In the genomic region with DNA sequence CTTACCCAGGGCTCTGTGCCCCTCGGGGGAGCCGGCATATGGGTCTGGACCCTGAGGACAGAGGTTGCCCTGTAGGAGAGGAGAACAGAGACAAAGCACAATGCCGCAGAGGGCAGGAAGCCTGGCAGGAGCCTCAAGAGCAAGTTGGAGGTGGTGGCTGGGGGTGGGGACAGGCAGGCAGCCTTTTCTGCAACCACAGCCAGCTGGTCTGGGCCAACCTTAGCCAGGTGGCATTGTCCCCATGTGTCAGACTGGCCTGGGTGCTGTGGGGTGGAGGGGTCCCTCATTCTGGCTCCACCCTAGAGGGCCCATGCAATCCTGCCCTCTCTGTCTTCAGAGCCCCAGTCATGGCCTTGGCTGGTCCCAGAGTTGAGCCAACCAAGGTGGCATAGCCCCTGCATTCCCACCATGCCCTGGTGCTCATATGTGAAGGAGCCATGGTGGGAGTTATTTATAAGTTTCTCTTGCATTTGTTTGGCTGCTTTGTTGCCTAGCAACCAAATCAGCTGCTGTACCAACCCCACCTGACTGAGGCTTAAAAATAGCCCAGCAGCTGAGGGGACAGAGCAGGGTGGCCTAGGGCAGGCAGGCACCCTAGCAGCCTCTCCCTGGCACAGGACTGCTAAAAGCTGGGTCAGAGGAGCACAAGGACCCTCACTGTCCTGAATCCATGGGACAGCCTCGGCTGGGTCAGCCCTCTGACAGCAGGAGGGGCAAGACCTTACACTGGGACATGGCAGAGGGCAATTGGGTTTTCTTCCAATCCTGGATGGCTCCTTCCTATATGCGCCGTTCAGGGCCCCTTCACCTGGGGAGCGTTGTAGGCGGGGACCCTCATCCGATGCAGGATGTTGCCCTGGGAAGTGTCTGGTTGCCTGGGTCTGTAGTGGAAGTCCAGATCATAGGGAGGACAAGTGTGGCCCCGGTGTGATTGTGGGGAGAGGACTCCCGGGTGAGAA, we compare ENCODE assay signal across 9 cellular contexts. TPM values are rescaled to one million over a fixed set of nuclear protein-coding genes. Genes with fewer than 3 reads are reported as not detected.
DNase-seq lines count a peak whose midpoint lies in the region; ATAC-seq, FAIRE-seq and TF ChIP-seq lines count a peak whose summit lies in the region.
"Had no signal": no experiment of that assay in that cellular context is flagged by ENCODE, and none has a peak within 500 bp of the region (broad histone marks: within the 10 kb centered on the region; RNA-seq: fewer than 3 reads in every experiment).

No MANE protein-coding gene starts in this region.

- ATAC-seq in HepG2 (no peak), HG03342 (IDR thresholded peaks at IDR 0.05; ENCODE audit: unreplicated experiment) (no peak)

- H3K27me3 Mint-ChIP-seq in endothelial cell (ENCODE audit: unreplicated experiment): peaks cover 16% of the 10 kb centered on the region

- WGBS in HepG2 (ENCODE audit: low lambda C conversion rate): 85% methylated on average over 3 of the region's 11 CpGs

- POLR2A ChIA-PET in HepG2 (lab: Yijun Ruan, JAX): no interaction called here

- no peak overlapping the region for H3K4me3 Mint-ChIP-seq in endothelial cell (ENCODE audit: unreplicated experiment)

- no peaks in the 10 kb centered on the region for H3K4me1 ChIP-seq in HepG2 (ENCODE audit: insufficient read depth, low read length)

- DNase-seq in G401 (ENCODE audit: low spot score): peak; percentile 79
- peak; percentile 41 for DNase-seq in NCI-H345 (lab: John Stamatoyannopoulos, UW)
- no peak for DNase-seq in endothelial cell (ENCODE audit: low spot score)
- no peak for DNase-seq in HepG2 (ENCODE audit: low spot score)
- no peak for DNase-seq in NCI-H446 treated with DMSO at 0.1 percent for 48 hours (lab: John Stamatoyannopoulos, UW)
- no peak for DNase-seq in activated effector memory CD4-positive, alpha-beta T cell treated with Interleukin-2 at 50 U/mL for 16 hours
- DNase-seq: SIG-M5 had no signal

- H3K9ac ChIP-seq in neural cell (ENCODE audit: low read length): peak overlapping the region; percentile 14
- no peak overlapping the region for H3K9ac ChIP-seq in HepG2 (ENCODE audit: insufficient read depth, low read depth, low read length)

- TF ChIP-seq EP300 in neural cell (conservative IDR thresholded peaks at IDR 0.05; ENCODE audit: poor library complexity, severe bottlenecking) (no peak), HepG2 (IDR thresholded peaks at IDR 0.05; ENCODE audit: low read depth in 2 of 2, low read length in 2 of 2) (no peak), HepG2 (CRISPR knock-in tag; IDR thresholded peaks at IDR 0.05; ENCODE audit: borderline replicate concordance) (no peak)

- no peaks in the 10 kb centered on the region for H3K9me2 ChIP-seq in neural cell (ENCODE audit: insufficient read depth, low read length)

- CTCF ChIA-PET in HepG2 (lab: Yijun Ruan, JAX; ENCODE audit: low intra/inter-chr PET ratio, low total read pairs): no interaction called here

- FAIRE-seq in HepG2 (lab: Jason Lieb, UNC): no peak

- no peak overlapping the region for H3K27ac ChIP-seq in neural cell (ENCODE audit: low read length)
- H3K27ac ChIP-seq in HepG2 (ENCODE audit: extremely low read length, insufficient read depth, low read length): no peak overlapping the region

- TF ChIP-seq POLR2A in HepG2 (IDR thresholded peaks at IDR 0.05; ENCODE audit: insufficient read depth in 1 of 2, low read depth in 2 of 2, low read length in 2 of 2): no peak

- H3K4me1 Mint-ChIP-seq in endothelial cell (ENCODE audit: unreplicated experiment): peaks cover 28% of the 10 kb centered on the region

- peaks cover 7% of the 10 kb centered on the region for H3K36me3 ChIP-seq in neural cell (ENCODE audit: insufficient read depth, low read length)
- peaks cover 11 to 45% of the 10 kb centered on the region in 2 experiments; a peak in 4 of 5 replicates for H3K36me3 ChIP-seq in HepG2 (replicated peaks in 1 of 2; ENCODE audit: control insufficient read depth in 1 of 2, insufficient read depth in 2 of 2, low read length in 2 of 2)

- peaks cover 4% of the 10 kb centered on the region for H4K20me1 ChIP-seq in neural cell (ENCODE audit: insufficient read depth)
- no peaks in the 10 kb centered on the region for H4K20me1 ChIP-seq in HepG2 (ENCODE audit: insufficient read depth, low read length)

- H3K27me3 ChIP-seq in neural cell (ENCODE audit: insufficient read depth, low read depth, low read length) (no peaks in the 10 kb centered on the region), HepG2 (ENCODE audit: control insufficient read depth in 1 of 2, insufficient read depth in 2 of 2, low read length in 2 of 2) (no peaks in the 10 kb centered on the region)

- peak overlapping the region; percentile 57 for H3K27ac Mint-ChIP-seq in endothelial cell (ENCODE audit: unreplicated experiment)

- H3K4me2 ChIP-seq in neural cell (ENCODE audit: low read length) (no peak overlapping the region), HepG2 (ENCODE audit: low read depth, low read length) (no peak overlapping the region)

- no peaks in the 10 kb centered on the region for H3F3A ChIP-seq in neural cell (ENCODE audit: insufficient read depth, low read length, poor library complexity, severe bottlenecking)

- intact Hi-C loops in HepG2 (cut with micrococcal nuclease; ENCODE audit: unreplicated experiment): no loop called here

- no TSS peak for BruUV-seq in HepG2 (replicated peaks; lab: Mats Ljungman, UMichigan)

- no peaks in the 10 kb centered on the region for H3K9me3 Mint-ChIP-seq in endothelial cell (ENCODE audit: unreplicated experiment)

- in situ Hi-C loops in G401 (cut with HindIII; ENCODE audit: low sequenced_read_pairs): no loop called here
- in situ Hi-C loops in HepG2 (cut with HindIII; ENCODE audit: extremely low pct_ligation_motif_present, low pct_unique_long_range_greater_than_20kb): no loop called here

- H3K9me3 ChIP-seq in neural cell (ENCODE audit: low read length) (no peaks in the 10 kb centered on the region), HepG2 (ENCODE audit: low read length) (no peaks in the 10 kb centered on the region)

- H2AFZ ChIP-seq in neural cell (ENCODE audit: low read depth, low read length) (no peak overlapping the region), HepG2 (ENCODE audit: low read length) (no peak overlapping the region)

- H3K79me2 ChIP-seq in neural cell (replicated peaks; ENCODE audit: insufficient read depth, low read length) (peaks cover 2% of the 10 kb centered on the region), HepG2 (ENCODE audit: insufficient read depth, low read length) (no peaks in the 10 kb centered on the region)

- TF ChIP-seq CTCF in endothelial cell (IDR thresholded peaks at IDR 0.05; ENCODE audit: unreplicated experiment) (no peak), neural cell (IDR thresholded peaks at IDR 0.05; ENCODE audit: poor library complexity, severe bottlenecking) (no peak), HepG2 (CRISPR knock-in tag; IDR thresholded peaks at IDR 0.05) (no peak)

- TF ChIP-seq RAD21 in neural cell (conservative IDR thresholded peaks at IDR 0.05): no peak
- TF ChIP-seq RAD21 in HepG2 (CRISPR knock-in tag; IDR thresholded peaks at IDR 0.05): no peak

- H3K4me3 ChIP-seq in neural cell (ENCODE audit: low read length) (peak overlapping the region; percentile 13), HepG2 (replicated peaks in 1 of 3; ENCODE audit: insufficient read depth in 1 of 3, low read depth in 2 of 3, low read length in 3 of 3) (no peak overlapping the region)

- peaks cover 64% of the 10 kb centered on the region for H3K36me3 Mint-ChIP-seq in endothelial cell (ENCODE audit: low read depth, unreplicated experiment)

RNA-seq across cellular contexts. Expression of gene MAP7D1, which starts 19.5 kb away (rescaled TPM):
- total RNA-seq in G401 (2014; rRNA removed; shearing (Covaris generic)): 117 and 127 TPM in 2 replicates
- total RNA-seq in endothelial cell (ENCODE audit: unreplicated experiment) (189 TPM), HepG2 (2016; rRNA removed; fragmentation: Illumina TruSeq; extraction: Trizol) (5.5 and 7.2 TPM in 2 replicates)
- polyA plus RNA-seq in neural cell (142 and 156 TPM in 2 replicates), HepG2 (2011; rRNA removed) (5.6 and 6.8 TPM in 2 replicates)
- polyA minus RNA-seq in neural cell: 102 and 119 TPM in 2 replicates
- 2.9 and 3.9 TPM in 2 replicates for total RNA-seq in HepG2 (2016; cell fraction: cytosol; rRNA removed; fragmentation: Illumina TruSeq; extraction: Trizol; ENCODE audit: low read depth)
- total RNA-seq in HepG2 (2016; cell fraction: insoluble cytoplasmic fraction; rRNA removed; fragmentation: Illumina TruSeq; extraction: Trizol): 6.3 and 7.8 TPM in 2 replicates
- total RNA-seq in HepG2 (2016; cell fraction: membrane; rRNA removed; fragmentation: Illumina TruSeq; extraction: Trizol): 4.2 TPM in 2 replicates
- 6.1 and 7.9 TPM in 2 replicates for total RNA-seq in HepG2 (2016; cell fraction: nucleus; rRNA removed; fragmentation: Illumina TruSeq; extraction: Trizol)
- 4.7 and 5.2 TPM in 2 replicates for polyA plus RNA-seq in HepG2 (2011; cell fraction: cytosol; rRNA removed)
- polyA plus RNA-seq in HepG2 (2011; cell fraction: nucleus; rRNA removed): 14.7 and 14.9 TPM in 2 replicates
- 7.7 and 14.1 TPM in 2 replicates for polyA plus RNA-seq in HepG2 (2012)
- 1.7 and 2.4 TPM in 2 replicates for polyA plus RNA-seq in HepG2 (2016; cell fraction: cytosol; fragmentation: Illumina TruSeq; extraction: Trizol; ENCODE audit: low read depth)
- 14.2 and 15.7 TPM in 2 replicates for polyA plus RNA-seq in HepG2 (2016; cell fraction: insoluble cytoplasmic fraction; fragmentation: Illumina TruSeq; extraction: Trizol; ENCODE audit: low read depth)
- 4.5 and 4.6 TPM in 2 replicates for polyA plus RNA-seq in HepG2 (2016; cell fraction: membrane; fragmentation: Illumina TruSeq; extraction: Trizol; ENCODE audit: low read depth)
- polyA plus RNA-seq in HepG2 (2016; cell fraction: nucleus; fragmentation: Illumina TruSeq; extraction: Trizol; ENCODE audit: insufficient read depth, low read depth): 19.3 and 21.5 TPM in 2 replicates
- 8.3 and 16.3 TPM in 2 replicates for polyA minus RNA-seq in HepG2 (2011; rRNA and poly(A)+ RNA removed; ENCODE audit: low replicate concordance)
- 6.0 and 8.5 TPM in 2 replicates for polyA minus RNA-seq in HepG2 (2011; cell fraction: cytosol; rRNA and poly(A)+ RNA removed)
- 4.0 and 7.2 TPM in 2 replicates for polyA minus RNA-seq in HepG2 (2011; cell fraction: nucleus; rRNA and poly(A)+ RNA removed)

RNA-seq across cellular contexts. Expression of gene TRAPPC3, which starts 26.1 kb away (rescaled TPM):
- 168 and 173 TPM in 2 replicates for total RNA-seq in G401 (2014; rRNA removed; shearing (Covaris generic))
- 50.7 TPM for total RNA-seq in endothelial cell (ENCODE audit: unreplicated experiment)
- polyA plus RNA-seq in neural cell: 236 and 278 TPM in 2 replicates
- 76.0 and 81.1 TPM in 2 replicates for polyA minus RNA-seq in neural cell
- 62.4 and 66.7 TPM in 2 replicates for total RNA-seq in HepG2 (2016; rRNA removed; fragmentation: Illumina TruSeq; extraction: Trizol)
- 33.8 and 35.1 TPM in 2 replicates for total RNA-seq in HepG2 (2016; cell fraction: cytosol; rRNA removed; fragmentation: Illumina TruSeq; extraction: Trizol; ENCODE audit: low read depth)
- total RNA-seq in HepG2 (2016; cell fraction: insoluble cytoplasmic fraction; rRNA removed; fragmentation: Illumina TruSeq; extraction: Trizol): 67.4 and 70.9 TPM in 2 replicates
- 51.3 and 59.4 TPM in 2 replicates for total RNA-seq in HepG2 (2016; cell fraction: membrane; rRNA removed; fragmentation: Illumina TruSeq; extraction: Trizol)
- total RNA-seq in HepG2 (2016; cell fraction: nucleus; rRNA removed; fragmentation: Illumina TruSeq; extraction: Trizol): 32.1 and 40.4 TPM in 2 replicates
- polyA plus RNA-seq in HepG2 (2011; rRNA removed): 48.0 and 53.7 TPM in 2 replicates
- 54.6 and 63.8 TPM in 2 replicates for polyA plus RNA-seq in HepG2 (2011; cell fraction: cytosol; rRNA removed)
- polyA plus RNA-seq in HepG2 (2011; cell fraction: nucleus; rRNA removed): 23.5 and 23.9 TPM in 2 replicates
- 39.6 and 48.9 TPM in 2 replicates for polyA plus RNA-seq in HepG2 (2012)
- polyA plus RNA-seq in HepG2 (2016; cell fraction: cytosol; fragmentation: Illumina TruSeq; extraction: Trizol; ENCODE audit: low read depth): 32.8 and 40.4 TPM in 2 replicates
- 70.8 and 86.6 TPM in 2 replicates for polyA plus RNA-seq in HepG2 (2016; cell fraction: insoluble cytoplasmic fraction; fragmentation: Illumina TruSeq; extraction: Trizol; ENCODE audit: low read depth)
- 45.9 and 53.3 TPM in 2 replicates for polyA plus RNA-seq in HepG2 (2016; cell fraction: membrane; fragmentation: Illumina TruSeq; extraction: Trizol; ENCODE audit: low read depth)
- polyA plus RNA-seq in HepG2 (2016; cell fraction: nucleus; fragmentation: Illumina TruSeq; extraction: Trizol; ENCODE audit: insufficient read depth, low read depth): 58.4 and 69.5 TPM in 2 replicates
- polyA minus RNA-seq in HepG2 (2011; rRNA and poly(A)+ RNA removed; ENCODE audit: low replicate concordance): 12.2 and 41.8 TPM in 2 replicates
- 16.1 and 26.3 TPM in 2 replicates for polyA minus RNA-seq in HepG2 (2011; cell fraction: cytosol; rRNA and poly(A)+ RNA removed)
- polyA minus RNA-seq in HepG2 (2011; cell fraction: nucleus; rRNA and poly(A)+ RNA removed): 10.3 and 14.2 TPM in 2 replicates

RNA-seq across cellular contexts. Expression of gene THRAP3, which starts 48.8 kb away (rescaled TPM):
- total RNA-seq in G401 (2014; rRNA removed; shearing (Covaris generic)): 83.5 and 115 TPM in 2 replicates
- total RNA-seq in endothelial cell (ENCODE audit: unreplicated experiment): 129 TPM
- 54.4 and 55.8 TPM in 2 replicates for polyA plus RNA-seq in neural cell
- 109 and 113 TPM in 2 replicates for polyA minus RNA-seq in neural cell
- 92.6 and 127 TPM in 2 replicates for total RNA-seq in HepG2 (2016; rRNA removed; fragmentation: Illumina TruSeq; extraction: Trizol)
- 4.4 and 4.8 TPM in 2 replicates for total RNA-seq in HepG2 (2016; cell fraction: cytosol; rRNA removed; fragmentation: Illumina TruSeq; extraction: Trizol; ENCODE audit: low read depth)
- total RNA-seq in HepG2 (2016; cell fraction: insoluble cytoplasmic fraction; rRNA removed; fragmentation: Illumina TruSeq; extraction: Trizol): 91.8 and 120 TPM in 2 replicates
- 17.0 and 19.1 TPM in 2 replicates for total RNA-seq in HepG2 (2016; cell fraction: membrane; rRNA removed; fragmentation: Illumina TruSeq; extraction: Trizol)
- 65.3 and 66.9 TPM in 2 replicates for total RNA-seq in HepG2 (2016; cell fraction: nucleus; rRNA removed; fragmentation: Illumina TruSeq; extraction: Trizol)
- polyA plus RNA-seq in HepG2 (2011; rRNA removed): 45.0 and 48.3 TPM in 2 replicates
- polyA plus RNA-seq in HepG2 (2011; cell fraction: cytosol; rRNA removed): 24.6 and 36.8 TPM in 2 replicates
- polyA plus RNA-seq in HepG2 (2011; cell fraction: nucleus; rRNA removed): 24.7 and 31.6 TPM in 2 replicates
- 42.6 and 51.5 TPM in 2 replicates for polyA plus RNA-seq in HepG2 (2012)
- 2.2 and 2.7 TPM in 2 replicates for polyA plus RNA-seq in HepG2 (2016; cell fraction: cytosol; fragmentation: Illumina TruSeq; extraction: Trizol; ENCODE audit: low read depth)
- 84.9 and 85.0 TPM in 2 replicates for polyA plus RNA-seq in HepG2 (2016; cell fraction: insoluble cytoplasmic fraction; fragmentation: Illumina TruSeq; extraction: Trizol; ENCODE audit: low read depth)
- 6.4 and 7.9 TPM in 2 replicates for polyA plus RNA-seq in HepG2 (2016; cell fraction: membrane; fragmentation: Illumina TruSeq; extraction: Trizol; ENCODE audit: low read depth)
- polyA plus RNA-seq in HepG2 (2016; cell fraction: nucleus; fragmentation: Illumina TruSeq; extraction: Trizol; ENCODE audit: insufficient read depth, low read depth): 72.6 and 82.4 TPM in 2 replicates
- polyA minus RNA-seq in HepG2 (2011; rRNA and poly(A)+ RNA removed; ENCODE audit: low replicate concordance): 52.7 and 91.8 TPM in 2 replicates
- polyA minus RNA-seq in HepG2 (2011; cell fraction: cytosol; rRNA and poly(A)+ RNA removed): 53.5 and 56.4 TPM in 2 replicates
- 36.8 and 66.3 TPM in 2 replicates for polyA minus RNA-seq in HepG2 (2011; cell fraction: nucleus; rRNA and poly(A)+ RNA removed)

RNA-seq across cellular contexts. Expression of gene COL8A2, which starts 50.4 kb away (rescaled TPM):
- total RNA-seq in G401 (2014; rRNA removed; shearing (Covaris generic)): 0.47 TPM in 1 of 2 replicates, not detected in the other
- total RNA-seq in endothelial cell (ENCODE audit: unreplicated experiment): 0.13 TPM
- 0.98 TPM in 1 of 2 replicates, not detected in the other for polyA plus RNA-seq in neural cell
- polyA minus RNA-seq in neural cell: not detected in 2 replicates
- total RNA-seq in HepG2 (2016; rRNA removed; fragmentation: Illumina TruSeq; extraction: Trizol): 0.04 and 0.24 TPM in 2 replicates
- total RNA-seq in HepG2 (2016; cell fraction: cytosol; rRNA removed; fragmentation: Illumina TruSeq; extraction: Trizol; ENCODE audit: low read depth): not detected in 2 replicates
- total RNA-seq in HepG2 (2016; cell fraction: insoluble cytoplasmic fraction; rRNA removed; fragmentation: Illumina TruSeq; extraction: Trizol): 0.04 and 0.09 TPM in 2 replicates
- 0.06 TPM in 1 of 2 replicates, not detected in the other for total RNA-seq in HepG2 (2016; cell fraction: membrane; rRNA removed; fragmentation: Illumina TruSeq; extraction: Trizol)
- total RNA-seq in HepG2 (2016; cell fraction: nucleus; rRNA removed; fragmentation: Illumina TruSeq; extraction: Trizol): 0.19 and 0.34 TPM in 2 replicates
- polyA plus RNA-seq in HepG2 (2011; rRNA removed): 0.13 and 0.24 TPM in 2 replicates
- 0.21 and 0.22 TPM in 2 replicates for polyA plus RNA-seq in HepG2 (2011; cell fraction: cytosol; rRNA removed)
- 0.52 and 0.53 TPM in 2 replicates for polyA plus RNA-seq in HepG2 (2011; cell fraction: nucleus; rRNA removed)
- polyA plus RNA-seq in HepG2 (2012): 0.13 and 0.17 TPM in 2 replicates
- polyA plus RNA-seq in HepG2 (2016; cell fraction: cytosol; fragmentation: Illumina TruSeq; extraction: Trizol; ENCODE audit: low read depth): not detected in 2 replicates
- 0.10 TPM in 1 of 2 replicates, not detected in the other for polyA plus RNA-seq in HepG2 (2016; cell fraction: insoluble cytoplasmic fraction; fragmentation: Illumina TruSeq; extraction: Trizol; ENCODE audit: low read depth)
- 0.03 TPM in 1 of 2 replicates, not detected in the other for polyA plus RNA-seq in HepG2 (2016; cell fraction: membrane; fragmentation: Illumina TruSeq; extraction: Trizol; ENCODE audit: low read depth)
- polyA plus RNA-seq in HepG2 (2016; cell fraction: nucleus; fragmentation: Illumina TruSeq; extraction: Trizol; ENCODE audit: insufficient read depth, low read depth): 0.20 TPM in 1 of 2 replicates, not detected in the other
- 0.07 and 0.52 TPM in 2 replicates for polyA minus RNA-seq in HepG2 (2011; rRNA and poly(A)+ RNA removed; ENCODE audit: low replicate concordance)
- polyA minus RNA-seq in HepG2 (2011; cell fraction: cytosol; rRNA and poly(A)+ RNA removed): 0.20 and 0.26 TPM in 2 replicates
- polyA minus RNA-seq in HepG2 (2011; cell fraction: nucleus; rRNA and poly(A)+ RNA removed): 0.50 and 0.52 TPM in 2 replicates

Comparison
In these comparisons a context has a peak if more than half of its experiments do, and no peak if none do; other contexts are left out.
1. DNase-seq: peak in G401 (single experiment) and NCI-H345 (single experiment); none in endothelial cell (single experiment), HepG2 (single experiment), NCI-H446 treated with DMSO at 0.1 percent for 48 hours (single experiment) and activated effector memory CD4-positive, alpha-beta T cell treated with Interleukin-2 at 50 U/mL for 16 hours (single experiment).
2. RNA of gene MAP7D1, which starts 19.5 kb away (total RNA-seq): 189 TPM in endothelial cell (single experiment) and 117 to 127 TPM in G401; 2.9 to 7.9 TPM in HepG2; every median in the first group is over 10 times any median in the second.